ENCODE assay signal across 10 cellular contexts in the genomic region with DNA sequence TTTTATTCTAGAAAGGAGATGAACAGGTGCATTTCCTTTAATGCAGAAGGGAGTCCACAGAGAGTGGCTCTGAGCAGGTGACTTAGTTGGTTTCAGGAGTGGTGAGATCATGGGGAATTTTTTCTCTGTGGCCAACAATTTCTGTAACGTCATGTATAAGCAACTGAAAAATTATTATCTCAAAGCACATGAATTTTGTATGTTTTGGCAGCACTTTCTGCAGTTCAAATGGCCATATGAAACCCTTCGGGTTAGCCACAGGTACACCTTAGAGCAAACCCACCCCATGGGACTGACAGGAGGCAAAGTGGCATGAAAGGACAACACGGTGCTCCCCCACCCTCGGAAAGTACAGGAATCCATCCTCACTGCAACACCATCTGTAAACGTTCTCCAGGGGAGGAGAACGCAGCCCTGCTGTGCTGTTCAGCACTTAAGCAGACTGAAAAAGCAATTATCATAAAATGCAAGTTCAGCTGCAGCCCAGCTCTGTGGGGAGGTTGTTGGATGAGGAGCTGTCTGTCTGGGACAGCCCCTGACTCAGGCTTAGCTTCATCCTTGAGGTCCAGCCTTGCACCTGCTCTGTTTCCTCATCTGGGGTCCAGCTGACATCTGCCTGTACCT. TPM values are rescaled to one million over a fixed set of nuclear protein-coding genes. Genes with fewer than 3 reads are reported as not detected.
DNase-seq lines count a peak whose midpoint lies in the region; ATAC-seq and TF ChIP-seq lines count a peak whose summit lies in the region.
"Had no signal": no experiment of that assay in that cellular context is flagged by ENCODE, and none has a peak within 500 bp of the region (broad histone marks: within the 10 kb centered on the region; RNA-seq: fewer than 3 reads in every experiment).

No MANE protein-coding gene starts in this region.

- H3K9me3 Mint-ChIP-seq in Calu3 (ENCODE audit: low read depth, unreplicated experiment) = no peaks in the 10 kb centered on the region
- H3K9me3 Mint-ChIP-seq: activated CD4-positive, alpha-beta memory T cell treated with anti-CD3 and anti-CD28 coated beads, Interleukin-2, amount 10 ng/mL, durations not matched to agents 7 days and 5 days had no signal

- H3K9me3 ChIP-seq in heart left ventricle (no peaks in the 10 kb centered on the region), gastrocnemius medialis (no peaks in the 10 kb centered on the region)
- H3K9me3 ChIP-seq: Peyer's patch had no signal

- H3K4me1 ChIP-seq in heart left ventricle = no peaks in the 10 kb centered on the region
- no peaks in the 10 kb centered on the region for H3K4me1 ChIP-seq in gastrocnemius medialis
- H3K4me1 ChIP-seq: Peyer's patch had no signal

- no peaks in the 10 kb centered on the region for H3K36me3 Mint-ChIP-seq in Calu3 (ENCODE audit: insufficient read depth, unreplicated experiment)

- no TSS peak for BruUV-seq in Calu3 (replicated peaks; lab: Mats Ljungman, UMichigan)

- peak; percentile 43 for DNase-seq in NCI-H345 treated with DMSO at 0.1 percent for 48 hours (lab: John Stamatoyannopoulos, UW; ENCODE audit: unreplicated experiment)
- DNase-seq in Calu3 = no peak
- DNase-seq in iPS-NIHi7 (ENCODE audit: extremely low spot score) = no peak
- no peak for DNase-seq in heart left ventricle
- DNase-seq in gastrocnemius medialis = no peak
- DNase-seq: activated CD4-positive, alpha-beta memory T cell treated with anti-CD3 and anti-CD28 coated beads, Interleukin-2, amount 10 ng/mL, durations not matched to agents 7 days and 5 days; Peyer's patch had no signal

- no peaks in the 10 kb centered on the region for H3K4me1 Mint-ChIP-seq in Calu3 (ENCODE audit: low read depth, unreplicated experiment)
- H3K4me1 Mint-ChIP-seq: activated CD4-positive, alpha-beta memory T cell treated with anti-CD3 and anti-CD28 coated beads, Interleukin-2, amount 10 ng/mL, durations not matched to agents 7 days and 5 days had no signal

- H3K27me3 Mint-ChIP-seq in Calu3 (ENCODE audit: unreplicated experiment) = no peaks in the 10 kb centered on the region
- H3K27me3 Mint-ChIP-seq: activated CD4-positive, alpha-beta memory T cell treated with anti-CD3 and anti-CD28 coated beads, Interleukin-2, amount 10 ng/mL, durations not matched to agents 7 days and 5 days had no signal

- in situ Hi-C loops in gastrocnemius medialis (cut with MboI; ENCODE audit: low sequenced_read_pairs in 4 of 4) = no loop called here

- intact Hi-C loops in Calu3 (cut with micrococcal nuclease; ENCODE audit: unreplicated experiment) (no loop called here), heart left ventricle (cut with DNase I) (no loop called here), gastrocnemius medialis (cut with DNase I; ENCODE audit: low total_unique reads) (no loop called here)

- H3K27ac ChIP-seq in heart left ventricle = no peak overlapping the region
- no peak overlapping the region for H3K27ac ChIP-seq in gastrocnemius medialis
- H3K27ac ChIP-seq: Peyer's patch had no signal

- no peak overlapping the region for H3K4me3 Mint-ChIP-seq in Calu3 (ENCODE audit: low read depth, unreplicated experiment)
- H3K4me3 Mint-ChIP-seq: activated CD4-positive, alpha-beta memory T cell treated with anti-CD3 and anti-CD28 coated beads, Interleukin-2, amount 10 ng/mL, durations not matched to agents 7 days and 5 days had no signal

- 38 to 54% (median 48%) methylated on average over 6 of the region's 6 CpGs for WGBS in heart left ventricle, 4 donors

- H3K4me3 ChIP-seq in heart left ventricle = no peak overlapping the region
- H3K4me3 ChIP-seq in gastrocnemius medialis = no peak overlapping the region
- H3K4me3 ChIP-seq: Peyer's patch had no signal

- TF ChIP-seq CTCF in Calu3 (IDR thresholded peaks at IDR 0.05; ENCODE audit: unreplicated experiment) (no peak), heart left ventricle (IDR thresholded peaks at IDR 0.05) (no peak), gastrocnemius medialis (IDR thresholded peaks at IDR 0.05 in 4 of 5, conservative IDR thresholded peaks at IDR 0.05 in 1 of 5) (no peak)

- H3K27ac Mint-ChIP-seq in Calu3 (ENCODE audit: unreplicated experiment) = no peak overlapping the region
- H3K27ac Mint-ChIP-seq: activated CD4-positive, alpha-beta memory T cell treated with anti-CD3 and anti-CD28 coated beads, Interleukin-2, amount 10 ng/mL, durations not matched to agents 7 days and 5 days had no signal

- CTCF ChIA-PET in Calu3 (lab: Charles Lee) = no interaction called here

- ATAC-seq in GM18505 (IDR thresholded peaks at IDR 0.05; ENCODE audit: unreplicated experiment) = peak; percentile 66
- peak; percentile 72 for ATAC-seq in GM19452 (IDR thresholded peaks at IDR 0.05; ENCODE audit: unreplicated experiment)
- ATAC-seq in HG02981 (IDR thresholded peaks at IDR 0.05; ENCODE audit: unreplicated experiment) = peak; percentile 77
- ATAC-seq in heart left ventricle = no peak
- no peak for ATAC-seq in gastrocnemius medialis

- TF ChIP-seq POLR2A in GM18505 (IDR thresholded peaks at IDR 0.05; ENCODE audit: borderline replicate concordance, extremely low read depth, insufficient read depth, insufficient read length) = peak; percentile 38
- TF ChIP-seq POLR2A in heart left ventricle (IDR thresholded peaks at IDR 0.05) = no peak
- TF ChIP-seq POLR2A in gastrocnemius medialis (IDR thresholded peaks at IDR 0.05) = no peak

- H3K27me3 ChIP-seq in heart left ventricle = peaks cover 0 to 17% (median under 1%) of the 10 kb centered on the region in 9 donors
- peaks cover 0 to 12% (median 12%) of the 10 kb centered on the region in 3 donors for H3K27me3 ChIP-seq in gastrocnemius medialis
- H3K27me3 ChIP-seq: Peyer's patch had no signal

- H3K36me3 ChIP-seq in heart left ventricle (no peaks in the 10 kb centered on the region), gastrocnemius medialis (no peaks in the 10 kb centered on the region)
- H3K36me3 ChIP-seq: Peyer's patch had no signal

RNA-seq across cellular contexts. Expression of gene CLDN14, which starts 55.8 kb away (rescaled TPM):
- not detected in 2 replicates for total RNA-seq in Calu3 (2022)
- total RNA-seq in heart left ventricle = not detected
- not detected for polyA plus RNA-seq in heart left ventricle
- total RNA-seq in gastrocnemius medialis = under 1 TPM in 1 of 4 donors, not detected in 3; 0.20 TPM
- total RNA-seq: activated CD4-positive, alpha-beta memory T cell treated with anti-CD3 and anti-CD28 coated beads, Interleukin-2, amount 10 ng/mL, durations not matched to agents 7 days and 5 days; Peyer's patch had no signal

Comparison
In these comparisons a context has a peak if more than half of its experiments do, and no peak if none do; other contexts are left out.
1. ATAC-seq: peak in GM18505 (single experiment), GM19452 (single experiment) and HG02981 (single experiment); none in heart left ventricle (0 of 4) and gastrocnemius medialis (0 of 2).